12 cellular contexts compared by ENCODE assay signal in genomic region chr4:181971411-181971810, GRCh38.
DNase-seq lines count a peak whose midpoint lies in the region; ATAC-seq lines count a peak whose summit lies in the region.
"Had no signal": no experiment of that assay in that cellular context is flagged by ENCODE, and none has a peak within 500 bp of the region (broad histone marks: within the 10 kb centered on the region; RNA-seq: fewer than 3 reads in every experiment).

No MANE protein-coding gene starts in this region.

- peak overlapping the region; percentile 6; the same call in 1 of the 2 replicates for H3K4me3 ChIP-seq in MG63
- H3K4me3 ChIP-seq: heart left ventricle had no signal

- ATAC-seq in GM18861 (IDR thresholded peaks at IDR 0.05; ENCODE audit: unreplicated experiment): peak; percentile 89
- ATAC-seq: activated CD4-positive, CD25-positive, alpha-beta regulatory T cell treated with anti-CD3 and anti-CD28 coated beads, Interleukin-2, amount 50 U/mL, for 24 hours had no signal

- DNase-seq in H4 (ENCODE audit: low spot score) (peak; percentile 33), MG63 (no peak), medulla oblongata (ENCODE audit: extremely low spot score) (peak; percentile 20), NCI-H1694 treated with DMSO at 0.1 percent for 48 hours (lab: John Stamatoyannopoulos, UW) (no peak), COLO829 (ENCODE audit: low spot score) (no peak), LoVo (ENCODE audit: low spot score) (no peak)
- no peak for DNase-seq in activated T-cell treated with anti-CD3 and anti-CD28 coated beads, Interleukin-2, amount 50 U/mL, for 1 hour
- DNase-seq: NCI-H526, occipital lobe had no signal

- no peaks in the 10 kb centered on the region for H3K9me3 ChIP-seq in MG63

- H3K27me3 ChIP-seq in MG63: no peaks in the 10 kb centered on the region
- H3K27me3 ChIP-seq: heart left ventricle had no signal

- no peaks in the 10 kb centered on the region for H3K36me3 ChIP-seq in MG63
- H3K36me3 ChIP-seq: heart left ventricle had no signal

Comparison
In these comparisons a context has a peak if more than half of its experiments do, and no peak if none do; other contexts are left out.
1. DNase-seq: peak in H4 (single experiment) and medulla oblongata (single experiment); none in MG63 (single experiment), activated T-cell treated with anti-CD3 and anti-CD28 coated beads, Interleukin-2, amount 50 U/mL, for 1 hour (single experiment), NCI-H1694 treated with DMSO at 0.1 percent for 48 hours (single experiment), COLO829 (single experiment) and LoVo (single experiment).